ENCODE assay signal across 1 cellular context in genomic region chr10:58010076-58010475, GRCh38.
TF ChIP-seq lines count a peak whose summit lies in the region.

No MANE protein-coding gene starts in this region.

TF ChIP-seq in GM12878, 131 proteins besides CTCF, POLR2A, EP300 and RAD21 (continued from another document):
- TF ChIP-seq, protein P1, sequence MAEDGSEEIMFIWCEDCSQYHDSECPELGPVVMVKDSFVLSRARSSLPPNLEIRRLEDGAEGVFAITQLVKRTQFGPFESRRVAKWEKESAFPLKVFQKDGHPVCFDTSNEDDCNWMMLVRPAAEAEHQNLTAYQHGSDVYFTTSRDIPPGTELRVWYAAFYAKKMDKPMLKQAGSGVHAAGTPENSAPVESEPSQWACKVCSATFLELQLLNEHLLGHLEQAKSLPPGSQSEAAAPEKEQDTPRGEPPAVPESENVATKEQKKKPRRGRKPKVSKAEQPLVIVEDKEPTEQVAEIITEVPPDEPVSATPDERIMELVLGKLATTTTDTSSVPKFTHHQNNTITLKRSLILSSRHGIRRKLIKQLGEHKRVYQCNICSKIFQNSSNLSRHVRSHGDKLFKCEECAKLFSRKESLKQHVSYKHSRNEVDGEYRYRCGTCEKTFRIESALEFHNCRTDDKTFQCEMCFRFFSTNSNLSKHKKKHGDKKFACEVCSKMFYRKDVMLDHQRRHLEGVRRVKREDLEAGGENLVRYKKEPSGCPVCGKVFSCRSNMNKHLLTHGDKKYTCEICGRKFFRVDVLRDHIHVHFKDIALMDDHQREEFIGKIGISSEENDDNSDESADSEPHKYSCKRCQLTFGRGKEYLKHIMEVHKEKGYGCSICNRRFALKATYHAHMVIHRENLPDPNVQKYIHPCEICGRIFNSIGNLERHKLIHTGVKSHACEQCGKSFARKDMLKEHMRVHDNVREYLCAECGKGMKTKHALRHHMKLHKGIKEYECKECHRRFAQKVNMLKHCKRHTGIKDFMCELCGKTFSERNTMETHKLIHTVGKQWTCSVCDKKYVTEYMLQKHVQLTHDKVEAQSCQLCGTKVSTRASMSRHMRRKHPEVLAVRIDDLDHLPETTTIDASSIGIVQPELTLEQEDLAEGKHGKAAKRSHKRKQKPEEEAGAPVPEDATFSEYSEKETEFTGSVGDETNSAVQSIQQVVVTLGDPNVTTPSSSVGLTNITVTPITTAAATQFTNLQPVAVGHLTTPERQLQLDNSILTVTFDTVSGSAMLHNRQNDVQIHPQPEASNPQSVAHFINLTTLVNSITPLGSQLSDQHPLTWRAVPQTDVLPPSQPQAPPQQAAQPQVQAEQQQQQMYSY (CRISPR knock-in tag; IDR thresholded peaks at IDR 0.05), result no peak
- TF ChIP-seq IRF4 (IDR thresholded peaks at IDR 0.05; ENCODE audit: low read depth, low read length) (no peak), CHD2 (IDR thresholded peaks at IDR 0.05; ENCODE audit: borderline replicate concordance, low read depth, low read length) (no peak), EED (IDR thresholded peaks at IDR 0.05; ENCODE audit: low read depth) (no peak), KLF5 (IDR thresholded peaks at IDR 0.05; ENCODE audit: partially characterized antibody) (no peak), MLLT1 (IDR thresholded peaks at IDR 0.05) (no peak), SRF (IDR thresholded peaks at IDR 0.05; ENCODE audit: low read depth in 2 of 2, low read length in 2 of 2) (no peak), ESRRA (IDR thresholded peaks at IDR 0.05; ENCODE audit: low read length) (no peak), CREM (IDR thresholded peaks at IDR 0.05; ENCODE audit: low read depth) (no peak)
- TF ChIP-seq, protein P2, sequence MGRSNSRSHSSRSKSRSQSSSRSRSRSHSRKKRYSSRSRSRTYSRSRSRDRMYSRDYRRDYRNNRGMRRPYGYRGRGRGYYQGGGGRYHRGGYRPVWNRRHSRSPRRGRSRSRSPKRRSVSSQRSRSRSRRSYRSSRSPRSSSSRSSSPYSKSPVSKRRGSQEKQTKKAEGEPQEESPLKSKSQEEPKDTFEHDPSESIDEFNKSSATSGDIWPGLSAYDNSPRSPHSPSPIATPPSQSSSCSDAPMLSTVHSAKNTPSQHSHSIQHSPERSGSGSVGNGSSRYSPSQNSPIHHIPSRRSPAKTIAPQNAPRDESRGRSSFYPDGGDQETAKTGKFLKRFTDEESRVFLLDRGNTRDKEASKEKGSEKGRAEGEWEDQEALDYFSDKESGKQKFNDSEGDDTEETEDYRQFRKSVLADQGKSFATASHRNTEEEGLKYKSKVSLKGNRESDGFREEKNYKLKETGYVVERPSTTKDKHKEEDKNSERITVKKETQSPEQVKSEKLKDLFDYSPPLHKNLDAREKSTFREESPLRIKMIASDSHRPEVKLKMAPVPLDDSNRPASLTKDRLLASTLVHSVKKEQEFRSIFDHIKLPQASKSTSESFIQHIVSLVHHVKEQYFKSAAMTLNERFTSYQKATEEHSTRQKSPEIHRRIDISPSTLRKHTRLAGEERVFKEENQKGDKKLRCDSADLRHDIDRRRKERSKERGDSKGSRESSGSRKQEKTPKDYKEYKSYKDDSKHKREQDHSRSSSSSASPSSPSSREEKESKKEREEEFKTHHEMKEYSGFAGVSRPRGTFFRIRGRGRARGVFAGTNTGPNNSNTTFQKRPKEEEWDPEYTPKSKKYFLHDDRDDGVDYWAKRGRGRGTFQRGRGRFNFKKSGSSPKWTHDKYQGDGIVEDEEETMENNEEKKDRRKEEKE (IDR thresholded peaks at IDR 0.05), result no peak
TF ChIP-seq in GM12878: peak in this region for 0.
